Comparison of ENCODE assay signal across 19 cellular contexts in the genomic region with DNA sequence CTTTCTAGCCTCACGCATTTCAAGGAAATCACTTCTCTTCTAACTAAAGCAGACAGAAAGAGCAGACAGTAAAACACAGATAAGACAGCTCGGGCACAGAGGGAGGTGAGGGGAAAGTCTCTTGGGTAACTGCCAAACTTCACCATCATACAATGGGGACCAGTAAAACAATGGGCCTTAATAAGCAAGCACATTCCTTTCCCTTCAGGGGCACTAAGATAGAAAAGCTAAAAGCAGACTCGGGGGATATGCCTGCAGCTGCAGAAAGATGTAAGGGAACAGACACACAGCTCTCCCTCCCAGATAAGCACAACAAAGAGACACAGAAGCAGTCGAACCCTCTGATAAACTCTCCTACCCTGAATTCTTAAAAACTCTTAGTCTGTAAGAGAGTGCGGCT. TPM values are rescaled to one million over a fixed set of nuclear protein-coding genes. Genes with fewer than 3 reads are reported as not detected.
DNase-seq lines count a peak whose midpoint lies in the region; ATAC-seq and TF ChIP-seq lines count a peak whose summit lies in the region.
"Had no signal": no experiment of that assay in that cellular context is flagged by ENCODE, and none has a peak within 500 bp of the region (broad histone marks: within the 10 kb centered on the region; RNA-seq: fewer than 3 reads in every experiment).

No MANE protein-coding gene starts in this region.

- H3K9me2 ChIP-seq in GM23338 (ENCODE audit: insufficient read depth), result peaks cover 4% of the 10 kb centered on the region; the same call in 1 of the 2 replicates

- WGBS in mesendoderm (ENCODE audit: extremely low coverage, insufficient coverage, low lambda C conversion rate), result no CpG with 5 or more reads among the region's 5 CpGs

- H3K27me3 ChIP-seq in GM23338 (ENCODE audit: insufficient read depth) (no peaks in the 10 kb centered on the region), mesendoderm (ENCODE audit: insufficient read depth, low read length, poor library complexity) (no peaks in the 10 kb centered on the region)

- TF ChIP-seq CTCF in GM23338 (conservative IDR thresholded peaks at IDR 0.05; ENCODE audit: low read depth in 2 of 2) (no peak), WTC11 (IDR thresholded peaks at IDR 0.05) (no peak), endothelial cell (IDR thresholded peaks at IDR 0.05; ENCODE audit: unreplicated experiment) (no peak), chondrocyte (IDR thresholded peaks at IDR 0.05) (no peak)

- H2AK5ac ChIP-seq in mesendoderm (ENCODE audit: low read length), result no peak overlapping the region

- H3K4me1 ChIP-seq in GM23338 (ENCODE audit: insufficient read depth), result no peaks in the 10 kb centered on the region
- H3K4me1 ChIP-seq in mesendoderm (ENCODE audit: control insufficient read depth, low read depth, low read length), result no peaks in the 10 kb centered on the region
- H3K4me1 ChIP-seq: A549 had no signal

- no peak overlapping the region for H4K8ac ChIP-seq in mesendoderm (ENCODE audit: low read depth, low read length)

- H4K5ac ChIP-seq in mesendoderm (ENCODE audit: low read length), result no peak overlapping the region

- peak; percentile 71 for ATAC-seq in GM23338
- ATAC-seq in WTC11, result peak; percentile 34; the same call in 1 of the 2 replicates
- no peak for ATAC-seq in SK-N-SH treated with all-trans-retinoic acid at 6 μM for 48 hours
- ATAC-seq: A549 had no signal

- H3K27me3 Mint-ChIP-seq in GM23338 (ENCODE audit: insufficient read depth, low read depth, poor library complexity), result peaks cover 7% of the 10 kb centered on the region
- peaks cover 3% of the 10 kb centered on the region; the same call in 1 of the 2 replicates for H3K27me3 Mint-ChIP-seq in WTC11 (ENCODE audit: low read depth)
- no peaks in the 10 kb centered on the region for H3K27me3 Mint-ChIP-seq in endothelial cell (ENCODE audit: unreplicated experiment)
- no peaks in the 10 kb centered on the region for H3K27me3 Mint-ChIP-seq in chondrocyte (ENCODE audit: low read depth)

- H3K27ac ChIP-seq in GM23338 (ENCODE audit: low read depth) (no peak overlapping the region; the same call in 1 of the 2 replicates), mesendoderm (ENCODE audit: low read depth, low read length) (no peak overlapping the region)
- H3K27ac ChIP-seq: A549 had no signal

- H3K36me3 Mint-ChIP-seq in GM23338 (ENCODE audit: low read depth) (peaks cover 22% of the 10 kb centered on the region), WTC11 (peaks cover 30% of the 10 kb centered on the region), endothelial cell (ENCODE audit: low read depth, unreplicated experiment) (no peaks in the 10 kb centered on the region), chondrocyte (ENCODE audit: low read depth) (no peaks in the 10 kb centered on the region)

- CTCF ChIA-PET in WTC11 (lab: Charles Lee), result no interaction called here

- DNase-seq in GM23338 (ENCODE audit: low spot score) (peak; percentile 35), WTC11 (ENCODE audit: low spot score) (no peak), endothelial cell (ENCODE audit: low spot score) (no peak), mesendoderm (peak; percentile 93), NCI-H2029 treated with DMSO at 0.1 percent for 48 hours (lab: John Stamatoyannopoulos, UW) (no peak), chondrocyte (ENCODE audit: low spot score) (no peak), NCI-H1092 (lab: John Stamatoyannopoulos, UW) (no peak)
- DNase-seq: C1 segment of cervical spinal cord, DND-41, GF-D8, GOT3, HFFc6, KG1, NCI-H146, NCI-H2081 treated with DMSO at 0.1 percent for 48 hours, NCI-H510A treated with DMSO at 0.1 percent for 48 hours, SIG-M5 had no signal

- no peak overlapping the region for H2BK5ac ChIP-seq in mesendoderm (ENCODE audit: low read length)

- H3K4me3 ChIP-seq in GM23338, result no peak overlapping the region
- H3K4me3 ChIP-seq in mesendoderm (ENCODE audit: low read length), result no peak overlapping the region
- H3K4me3 ChIP-seq: A549 had no signal

- H3K9ac ChIP-seq in mesendoderm (ENCODE audit: low read length), result no peak overlapping the region

- H3K27ac Mint-ChIP-seq in GM23338 (no peak overlapping the region), WTC11 (0 out of 2 replicates have a peak overlapping the region, but pooled peaks have one; percentile 66), endothelial cell (ENCODE audit: unreplicated experiment) (peak overlapping the region; percentile 86), chondrocyte (ENCODE audit: unreplicated experiment) (no peak overlapping the region)
- H3K27ac Mint-ChIP-seq: HFFc6 had no signal

- H3K18ac ChIP-seq in mesendoderm (ENCODE audit: low read length), result no peak overlapping the region

- H3K36me3 ChIP-seq in GM23338 (ENCODE audit: insufficient read depth) (no peaks in the 10 kb centered on the region), mesendoderm (ENCODE audit: control insufficient read depth, insufficient read depth, low read length) (no peaks in the 10 kb centered on the region)

- H2BK120ac ChIP-seq in mesendoderm (ENCODE audit: low read depth, low read length), result no peak overlapping the region

- H3K23ac ChIP-seq in mesendoderm (ENCODE audit: low read length), result no peak overlapping the region

- H3K56ac ChIP-seq in mesendoderm (ENCODE audit: low read length), result no peak overlapping the region

- H3K79me2 ChIP-seq in GM23338 (replicated peaks; ENCODE audit: insufficient read depth), result no peaks in the 10 kb centered on the region
- H3K79me2 ChIP-seq in mesendoderm (ENCODE audit: control insufficient read depth, insufficient read depth, low read length), result no peaks in the 10 kb centered on the region

- no peak overlapping the region for H3K4ac ChIP-seq in mesendoderm (ENCODE audit: low read depth, low read length)

- peaks cover 30% of the 10 kb centered on the region for H3K9me3 Mint-ChIP-seq in GM23338
- peaks cover 41% of the 10 kb centered on the region for H3K9me3 Mint-ChIP-seq in WTC11
- H3K9me3 Mint-ChIP-seq in endothelial cell (ENCODE audit: unreplicated experiment), result peaks cover 6% of the 10 kb centered on the region
- H3K9me3 Mint-ChIP-seq in chondrocyte (ENCODE audit: low read depth), result peaks cover 8% of the 10 kb centered on the region

- H4K20me1 ChIP-seq in GM23338 (replicated peaks; ENCODE audit: insufficient read depth), result no peaks in the 10 kb centered on the region

- H3K4me2 ChIP-seq in GM23338 (no peak overlapping the region), mesendoderm (ENCODE audit: low read length) (no peak overlapping the region)
- H3K4me2 ChIP-seq: A549 had no signal

- POLR2A ChIA-PET in WTC11 (lab: Charles Lee), result no interaction called here

- no peaks in the 10 kb centered on the region for H3K79me1 ChIP-seq in mesendoderm (ENCODE audit: low read length)

- H3F3A ChIP-seq in GM23338 (replicated peaks; ENCODE audit: low read depth), result no peaks in the 10 kb centered on the region

- H2AFZ ChIP-seq in GM23338, result no peak overlapping the region

- no peak overlapping the region for H2BK15ac ChIP-seq in mesendoderm (replicated peaks; ENCODE audit: low read depth)

- H3K4me1 Mint-ChIP-seq in GM23338 (peaks cover 9% of the 10 kb centered on the region), WTC11 (peaks cover 8% of the 10 kb centered on the region), endothelial cell (ENCODE audit: unreplicated experiment) (peaks cover 6% of the 10 kb centered on the region), chondrocyte (ENCODE audit: low read depth) (no peaks in the 10 kb centered on the region)

- H3K4me3 Mint-ChIP-seq in GM23338, result no peak overlapping the region
- no peak overlapping the region for H3K4me3 Mint-ChIP-seq in WTC11
- H3K4me3 Mint-ChIP-seq in endothelial cell (ENCODE audit: unreplicated experiment), result no peak overlapping the region
- no peak overlapping the region for H3K4me3 Mint-ChIP-seq in chondrocyte (ENCODE audit: unreplicated experiment)
- H3K4me3 Mint-ChIP-seq: HFFc6 had no signal

TF ChIP-seq in GM23338, 12 proteins besides CTCF, POLR2A, EP300 and RAD21:
- TF ChIP-seq CREB1 (CRISPR knock-in tag; IDR thresholded peaks at IDR 0.05; ENCODE audit: low read depth), result no peak
TF ChIP-seq in GM23338: peak in this region for 0.

TF ChIP-seq in SK-N-SH treated with all-trans-retinoic acid at 6 μM for 48 hours, 23 proteins besides CTCF, POLR2A, EP300 and RAD21 (continues in another document):
- TF ChIP-seq RARB (CRISPR knock-in tag; IDR thresholded peaks at IDR 0.05), result no peak
- no peak for TF ChIP-seq BACH2 (CRISPR knock-in tag; IDR thresholded peaks at IDR 0.05; ENCODE audit: borderline replicate concordance)
- no peak for TF ChIP-seq TCF4 (CRISPR knock-in tag; IDR thresholded peaks at IDR 0.05; ENCODE audit: borderline replicate concordance)
- TF ChIP-seq ARNTL (CRISPR knock-in tag; IDR thresholded peaks at IDR 0.05; ENCODE audit: borderline replicate concordance, low read depth), result no peak
- TF ChIP-seq GLIS3 (CRISPR knock-in tag; IDR thresholded peaks at IDR 0.05), result no peak
- TF ChIP-seq CSDC2 (CRISPR knock-in tag; IDR thresholded peaks at IDR 0.05), result no peak
- TF ChIP-seq ZFP30 (CRISPR knock-in tag; IDR thresholded peaks at IDR 0.05), result no peak
- TF ChIP-seq, protein P1, sequence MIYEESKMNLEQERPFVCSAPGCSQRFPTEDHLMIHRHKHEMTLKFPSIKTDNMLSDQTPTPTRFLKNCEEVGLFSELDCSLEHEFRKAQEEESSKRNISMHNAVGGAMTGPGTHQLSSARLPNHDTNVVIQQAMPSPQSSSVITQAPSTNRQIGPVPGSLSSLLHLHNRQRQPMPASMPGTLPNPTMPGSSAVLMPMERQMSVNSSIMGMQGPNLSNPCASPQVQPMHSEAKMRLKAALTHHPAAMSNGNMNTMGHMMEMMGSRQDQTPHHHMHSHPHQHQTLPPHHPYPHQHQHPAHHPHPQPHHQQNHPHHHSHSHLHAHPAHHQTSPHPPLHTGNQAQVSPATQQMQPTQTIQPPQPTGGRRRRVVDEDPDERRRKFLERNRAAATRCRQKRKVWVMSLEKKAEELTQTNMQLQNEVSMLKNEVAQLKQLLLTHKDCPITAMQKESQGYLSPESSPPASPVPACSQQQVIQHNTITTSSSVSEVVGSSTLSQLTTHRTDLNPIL (CRISPR knock-in tag; IDR thresholded peaks at IDR 0.05; ENCODE audit: low read depth), result no peak
- no peak for TF ChIP-seq ZC3H10 (CRISPR knock-in tag; IDR thresholded peaks at IDR 0.05)

RNA-seq across cellular contexts. Expression of a gene that starts 15.6 kb away (rescaled TPM):
- 344 and 512 TPM in 2 replicates for total RNA-seq in GM23338 (2014; rRNA removed; shearing (Covaris generic))
- polyA plus RNA-seq in GM23338 (2016; fragmentation: Nextera tagmentation; extraction: Ambion mirVana), result 1,783 and 1,909 TPM in 2 replicates
- total RNA-seq in WTC11 (2021), result 299 to 319 TPM (median 313 TPM) in 3 replicates
- total RNA-seq in endothelial cell (ENCODE audit: unreplicated experiment), result 49.2 TPM
- 167 TPM for polyA plus RNA-seq in mesendoderm (2013, experiment 1 of 2)
- 169 TPM for polyA plus RNA-seq in mesendoderm (2013, experiment 2 of 2)
- 22.6 to 24.5 TPM (median 24.0 TPM) in 3 replicates for total RNA-seq in chondrocyte

RNA-seq across cellular contexts. Expression of a gene that starts 22.9 kb away (rescaled TPM):
- 86.8 and 88.1 TPM in 2 replicates for total RNA-seq in GM23338 (2014; rRNA removed; shearing (Covaris generic))
- polyA plus RNA-seq in GM23338 (2016; fragmentation: Nextera tagmentation; extraction: Ambion mirVana), result 71.3 and 77.7 TPM in 2 replicates
- total RNA-seq in WTC11 (2021) (66.2 to 72.8 TPM (median 66.8 TPM) in 3 replicates), endothelial cell (ENCODE audit: unreplicated experiment) (41.3 TPM), chondrocyte (15.1 to 20.7 TPM (median 16.0 TPM) in 3 replicates)
- polyA plus RNA-seq in mesendoderm (2013, experiment 1 of 2), result 68.8 TPM
- 61.8 TPM for polyA plus RNA-seq in mesendoderm (2013, experiment 2 of 2)

Comparison
In these comparisons a context has a peak if more than half of its experiments do, and no peak if none do; other contexts are left out.
1. DNase-seq: peak in GM23338 (single experiment) and mesendoderm (single experiment); none in WTC11 (single experiment), endothelial cell (single experiment), NCI-H2029 treated with DMSO at 0.1 percent for 48 hours (single experiment), chondrocyte (single experiment) and NCI-H1092 (single experiment).
2. H3K27ac Mint-ChIP-seq: peak in WTC11 (single experiment) and endothelial cell (single experiment); none in GM23338 (single experiment) and chondrocyte (single experiment).